ENCODE assay signal across 1 cellular context in genomic region chr10:89705466-89705865, GRCh38.
TF ChIP-seq lines count a peak whose summit lies in the region.

No MANE protein-coding gene starts in this region.

TF ChIP-seq in IMR-90, 13 proteins besides CTCF, POLR2A, EP300 and RAD21:
- TF ChIP-seq CEBPB (IDR thresholded peaks at IDR 0.05; ENCODE audit: low read depth, low read length) (peak; percentile 16; the same call in 1 of the 2 replicates), MXI1 (IDR thresholded peaks at IDR 0.05; ENCODE audit: borderline replicate concordance, low read depth, low read length) (no peak), FOS (IDR thresholded peaks at IDR 0.05; ENCODE audit: low read depth, low read length) (no peak)
